ENCODE assay signal across 30 cellular contexts in genomic region chr2:138219961-138220360, GRCh38.
"Had no signal": no experiment of that assay in that cellular context is flagged by ENCODE, and none has a peak within 500 bp of the region (broad histone marks: within the 10 kb centered on the region; RNA-seq: fewer than 3 reads in every experiment).

No MANE protein-coding gene starts in this region.

- H3K27me3 Mint-ChIP-seq: activated CD4-positive, alpha-beta T cell treated with anti-CD3 and anti-CD28 coated beads for 36 hours; activated naive CD8-positive, alpha-beta T cell; naive B cell had no signal

- H3K27ac Mint-ChIP-seq: activated CD4-positive, alpha-beta T cell treated with anti-CD3 and anti-CD28 coated beads for 36 hours; activated naive CD8-positive, alpha-beta T cell; immature natural killer cell; mesothelial cell of epicardium; nephron progenitor cell had no signal

- H3K4me1 Mint-ChIP-seq: activated CD4-positive, alpha-beta T cell treated with anti-CD3 and anti-CD28 coated beads for 36 hours; immature natural killer cell; naive B cell; nephron progenitor cell had no signal

- H3K9me3 Mint-ChIP-seq: mesothelial cell of epicardium, nephron progenitor cell had no signal

- H3K4me3 ChIP-seq: adrenal gland, body of pancreas, cardiac muscle cell, coronary artery, dorsolateral prefrontal cortex, heart left ventricle, suprapubic skin, tibial artery, upper lobe of right lung had no signal

- H3K4me3 Mint-ChIP-seq: activated CD4-positive, alpha-beta T cell treated with anti-CD3 and anti-CD28 coated beads for 36 hours; activated naive CD8-positive, alpha-beta T cell; immature natural killer cell; mesothelial cell of epicardium; naive B cell; nephron progenitor cell had no signal

- H3K27ac ChIP-seq: adrenal gland, body of pancreas, cardiac muscle cell, coronary artery, dorsolateral prefrontal cortex, heart left ventricle, neutrophil, suprapubic skin, upper lobe of right lung had no signal

- H3K27me3 ChIP-seq: adrenal gland, body of pancreas, cardiac muscle cell, dorsolateral prefrontal cortex, heart left ventricle, neutrophil, suprapubic skin, tibial artery, upper lobe of right lung had no signal

- H3K36me3 ChIP-seq: adrenal gland, cardiac muscle cell, heart left ventricle, neutrophil, suprapubic skin, tibial artery, upper lobe of right lung had no signal

- H3K36me3 Mint-ChIP-seq: activated naive CD8-positive, alpha-beta T cell; immature natural killer cell; mesothelial cell of epicardium; naive B cell had no signal

- ATAC-seq: activated CD4-positive, alpha-beta T cell treated with anti-CD3 and anti-CD28 coated beads for 36 hours; body of pancreas; heart left ventricle; left colon; sciatic nerve; upper lobe of right lung had no signal

- DNase-seq: activated CD4-positive, alpha-beta T cell treated with anti-CD3 and anti-CD28 coated beads for 36 hours; activated CD4-positive, CD25-positive, alpha-beta regulatory T cell; activated effector memory CD4-positive, alpha-beta T cell treated with Interleukin-2 at 50 U/mL for 16 hours; activated naive CD4-positive, alpha-beta T cell treated with Interleukin-2 at 50 U/mL for 16 hours; activated T-cell treated with anti-CD3 and anti-CD28 coated beads for 4 hours; adrenal gland; aorta; body of pancreas; dorsolateral prefrontal cortex; effector memory CD4-positive, alpha-beta T cell; erythroblast; foreskin fibroblast; heart left ventricle; hypothalamus; immature natural killer cell; kidney; left colon; naive B cell; nephron progenitor cell; stimulated activated CD4-positive, alpha-beta T cell treated with anti-CD3 and anti-CD28 coated beads, Interleukin-15, amount 100 ng/mL, for 24 hours; stimulated activated naive CD4-positive, alpha-beta T cell; tibial artery; upper lobe of right lung had no signal

- H3K4me1 ChIP-seq: adrenal gland, body of pancreas, suprapubic skin, upper lobe of right lung had no signal
